ENCODE assay signal across 35 cellular contexts in the genomic region with DNA sequence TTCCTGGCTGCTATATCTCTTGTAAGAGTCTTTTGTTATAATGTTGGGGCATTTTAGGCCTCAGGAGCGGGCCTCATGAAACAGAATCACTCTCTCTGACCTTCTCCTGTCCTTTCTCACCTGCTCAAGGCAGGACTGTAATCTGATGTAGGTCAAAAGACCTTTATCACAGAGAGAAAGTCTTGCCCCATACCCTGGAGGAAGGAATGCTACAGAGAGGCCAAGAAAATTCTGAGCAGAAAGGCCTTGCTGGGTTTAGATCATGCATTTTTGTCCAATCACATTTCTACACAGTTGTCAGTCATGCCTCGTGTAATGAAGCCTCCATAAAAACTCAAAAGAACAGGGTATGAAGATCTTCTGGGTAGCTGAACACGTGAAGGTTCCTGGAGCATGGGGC.
"Had no signal": no experiment of that assay in that cellular context is flagged by ENCODE, and none has a peak within 500 bp of the region (broad histone marks: within the 10 kb centered on the region; RNA-seq: fewer than 3 reads in every experiment).

No MANE protein-coding gene starts in this region.

- H3K9me3 ChIP-seq: MG63 had no signal

- DNase-seq: Kasumi-1, MG63, MM.1S, MV-4-11, NCI-H1048, NCI-H1092, NCI-H1092 treated with DMSO at 0.1 percent for 48 hours, NCI-H1105, NCI-H1105 treated with DMSO at 0.1 percent for 48 hours, NCI-H1417, NCI-H1417 treated with DMSO at 0.1 percent for 48 hours, NCI-H1436, NCI-H1436 treated with DMSO at 0.1 percent for 48 hours, NCI-H146, NCI-H1694, NCI-H1694 treated with DMSO at 0.1 percent for 48 hours, NCI-H187, NCI-H187 treated with DMSO at 0.1 percent for 48 hours, NCI-H1930, NCI-H2029, NCI-H2029 treated with DMSO at 0.1 percent for 48 hours, NCI-H2081, NCI-H2081 treated with DMSO at 0.1 percent for 48 hours, NCI-H2107, NCI-H2171, NCI-H2171 treated with DMSO at 0.1 percent for 48 hours, NCI-H2227 treated with DMSO at 0.1 percent for 48 hours, NCI-H226, NCI-H345, NCI-H446, NCI-H446 treated with DMSO at 0.1 percent for 48 hours, NCI-H510A, NCI-H510A treated with DMSO at 0.1 percent for 48 hours, NCI-H524, NCI-H524 treated with DMSO at 0.1 percent for 48 hours had no signal

- H3K36me3 ChIP-seq: MG63 had no signal

- H3K4me3 ChIP-seq: MG63 had no signal

- H3K27me3 ChIP-seq: MG63 had no signal
